ENCODE assay signal across 11 cellular contexts in genomic region chr3:48015451-48016182, GRCh38. TPM values are rescaled to one million over a fixed set of nuclear protein-coding genes. Genes with fewer than 3 reads are reported as not detected.
DNase-seq lines count a peak whose midpoint lies in the region; ATAC-seq and TF ChIP-seq lines count a peak whose summit lies in the region.
"Had no signal": no experiment of that assay in that cellular context is flagged by ENCODE, and none has a peak within 500 bp of the region (broad histone marks: within the 10 kb centered on the region; RNA-seq: fewer than 3 reads in every experiment).

No MANE protein-coding gene starts in this region.

- peak; percentile 68 for ATAC-seq in left colon
- ATAC-seq: PC-3 had no signal

- H3K9ac ChIP-seq in smooth muscle cell (ENCODE audit: low read depth) = peak overlapping the region; percentile 29

- H3F3A ChIP-seq in smooth muscle cell (ENCODE audit: low read depth) = peaks cover 37% of the 10 kb centered on the region

- no peaks in the 10 kb centered on the region for H3K9me3 Mint-ChIP-seq in HFFc6

- H3K4me2 ChIP-seq in smooth muscle cell = peak overlapping the region; percentile 34

- intact Hi-C loops in left colon (cut with DNase I, micrococcal nuclease) = no loop called here

- no peak overlapping the region for H3K4me3 Mint-ChIP-seq in HFFc6

- no peak for DNase-seq in HFFc6
- peak; percentile 37 for DNase-seq in astrocyte of the hippocampus (ENCODE audit: low read depth, low spot score)
- no peak for DNase-seq in left colon
- DNase-seq in smooth muscle cell (lab: John Stamatoyannopoulos, UW; ENCODE audit: unreplicated experiment) = no peak
- no peak for DNase-seq in DMS79 treated with DMSO at 0.1 percent for 48 hours (lab: John Stamatoyannopoulos, UW)
- DNase-seq in NCI-H748 treated with DMSO at 0.1 percent for 48 hours (lab: John Stamatoyannopoulos, UW) = no peak
- DNase-seq in NCI-H1048 (lab: John Stamatoyannopoulos, UW) = no peak
- DNase-seq in DMS53 treated with DMSO at 0.1 percent for 48 hours (lab: John Stamatoyannopoulos, UW; ENCODE audit: unreplicated experiment) = no peak
- DNase-seq: NCI-H1105; PC-3; stimulated activated CD4-positive, alpha-beta T cell treated with anti-CD3 and anti-CD28 coated beads, Interleukin-1b, Interleukin-23, amount 100 ng/mL, for 48 hours had no signal

- H3K27ac Mint-ChIP-seq in HFFc6 = peak overlapping the region; percentile 52

- H3K27me3 Mint-ChIP-seq in HFFc6 (ENCODE audit: insufficient read depth) = no peaks in the 10 kb centered on the region; the same call in 1 of the 2 replicates

- no peaks in the 10 kb centered on the region for H3K36me3 ChIP-seq in smooth muscle cell (ENCODE audit: low read depth)

- H3K27me3 ChIP-seq in smooth muscle cell (ENCODE audit: low read depth) = no peaks in the 10 kb centered on the region

- peaks cover 23% of the 10 kb centered on the region; the same call in 1 of the 2 replicates for H3K36me3 Mint-ChIP-seq in HFFc6 (ENCODE audit: low read depth)

- H3K4me1 ChIP-seq in smooth muscle cell (ENCODE audit: low read depth) = peaks cover 33% of the 10 kb centered on the region

- peaks cover 92% of the 10 kb centered on the region for H3K4me1 Mint-ChIP-seq in HFFc6 (ENCODE audit: low read depth)

- H4K20me1 ChIP-seq in smooth muscle cell (ENCODE audit: low read depth) = peaks cover 100% of the 10 kb centered on the region

- H2AFZ ChIP-seq in smooth muscle cell (ENCODE audit: low read depth) = no peak overlapping the region

- H3K79me2 ChIP-seq in smooth muscle cell (ENCODE audit: low read depth) = peaks cover 90% of the 10 kb centered on the region

- peak overlapping the region; percentile 90 for H3K27ac ChIP-seq in smooth muscle cell (ENCODE audit: low read depth)

- WGBS in smooth muscle cell (ENCODE audit: low lambda C conversion rate) = 55% methylated on average over 3 of the region's 3 CpGs

- no peaks in the 10 kb centered on the region for H3K9me3 ChIP-seq in smooth muscle cell (replicated peaks; ENCODE audit: low read depth)

- TF ChIP-seq CTCF in HFFc6 (IDR thresholded peaks at IDR 0.05) (no peak), smooth muscle cell (IDR thresholded peaks at IDR 0.05; ENCODE audit: borderline replicate concordance, insufficient read depth, poor library complexity, severe bottlenecking) (no peak)

- H3K4me3 ChIP-seq in smooth muscle cell = no peak overlapping the region

RNA-seq across cellular contexts. Expression of gene MAP4, which starts 0.6 kb away (rescaled TPM):
- total RNA-seq in HFFc6 (2021; fragmentation: NEBNext Ultra II Directional; extraction: Animal tissue kit (Norgen Biotek cat#: 25700)) = 100 to 1,000 TPM; 294 to 328 (median 312) TPM
- total RNA-seq in left colon (100 to 1,000 TPM; 109 to 114 TPM), smooth muscle cell (109 and 114 TPM in 2 replicates)
- 159 and 166 TPM in 2 replicates for polyA plus RNA-seq in smooth muscle cell
